Comparison of ENCODE assay signal across 8 cellular contexts in the genomic region with DNA sequence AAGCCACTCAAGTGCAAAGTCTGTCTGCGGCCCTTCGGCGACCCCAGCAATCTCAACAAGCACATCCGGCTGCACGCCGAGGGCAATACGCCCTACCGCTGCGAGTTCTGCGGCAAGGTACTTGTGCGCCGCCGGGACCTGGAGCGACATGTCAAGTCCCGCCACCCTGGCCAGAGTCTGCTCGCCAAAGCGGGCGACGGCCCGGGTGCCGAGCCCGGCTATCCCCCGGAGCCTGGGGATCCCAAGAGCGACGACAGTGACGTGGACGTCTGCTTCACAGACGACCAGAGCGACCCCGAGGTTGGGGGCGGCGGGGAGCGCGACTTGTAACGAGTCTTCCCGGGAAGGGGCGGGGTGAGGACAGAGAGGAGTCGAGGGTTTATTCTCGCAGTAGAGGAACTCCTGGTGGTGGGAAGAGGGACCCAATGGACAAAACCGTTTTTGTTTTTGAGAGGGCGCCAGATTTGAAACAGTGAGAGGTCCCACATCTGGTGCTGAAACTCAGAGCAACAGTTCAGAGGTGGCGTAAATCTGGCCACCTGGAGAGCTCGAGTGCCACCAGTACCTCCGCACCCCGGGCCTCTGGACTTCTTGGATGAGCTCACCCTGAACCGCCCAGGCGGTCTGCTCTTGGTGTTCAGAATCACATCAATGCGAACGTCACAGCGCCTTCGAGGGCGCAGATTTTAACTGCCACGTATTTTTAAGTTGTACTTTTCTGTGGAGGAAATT.
A peak's percentile ranks its signal among the peaks of the same experiment; 100 is the strongest.
DNase-seq lines count a peak whose midpoint lies in the region; ATAC-seq and TF ChIP-seq lines count a peak whose summit lies in the region.

No MANE protein-coding gene starts in this region.

- H3K9me3 ChIP-seq in NT2/D1 (ENCODE audit: insufficient read depth, low read length) = peaks cover 14% of the 10 kb centered on the region; the same call in 1 of the 2 replicates

- peak overlapping the region; percentile 56 for H3K9ac ChIP-seq in NT2/D1 (ENCODE audit: insufficient read length, low read depth)
- no peak overlapping the region for H3K9ac ChIP-seq in rectal smooth muscle tissue (ENCODE audit: low read length)

- H3K4me3 ChIP-seq in NT2/D1 (ENCODE audit: insufficient read length, low read depth) (peak overlapping the region; percentile 53), rectal smooth muscle tissue (ENCODE audit: low read length) (peak overlapping the region; percentile 54)

- peak; percentile 22 to 28 for DNase-seq in NCI-H187 (lab: John Stamatoyannopoulos, UW)
- no peak for DNase-seq in NCI-H187 treated with DMSO at 0.1 percent for 48 hours (lab: John Stamatoyannopoulos, UW)
- DNase-seq in NT2/D1 (ENCODE audit: low read depth, low spot score) = no peak
- DNase-seq in erythroblast (lab: John Stamatoyannopoulos, UW) = peak; percentile 22 to 24
- no peak for DNase-seq in GM19240 (ENCODE audit: insufficient read length, low spot score)
- no peak for DNase-seq in foreskin melanocyte

- H3K4me1 ChIP-seq in NT2/D1 (ENCODE audit: insufficient read depth, insufficient read length) = peaks cover 2% of the 10 kb centered on the region
- H3K4me1 ChIP-seq in rectal smooth muscle tissue (ENCODE audit: control insufficient read depth, insufficient read depth, low read length) = peaks cover 2% of the 10 kb centered on the region

- H3K36me3 ChIP-seq in NT2/D1 (ENCODE audit: insufficient read depth, insufficient read length, low read length) = no peaks in the 10 kb centered on the region
- no peaks in the 10 kb centered on the region for H3K36me3 ChIP-seq in rectal smooth muscle tissue (ENCODE audit: control insufficient read depth, insufficient read depth, low read length)

- TF ChIP-seq POLR2A in erythroblast (IDR thresholded peaks at IDR 0.05; ENCODE audit: low read length) = no peak

- H3K27me3 ChIP-seq in NT2/D1 (ENCODE audit: insufficient read depth, insufficient read length) (peaks cover 98% of the 10 kb centered on the region), rectal smooth muscle tissue (ENCODE audit: control insufficient read depth, insufficient read depth, low read length) (peaks cover 34% of the 10 kb centered on the region)

- peak; percentile 10 for ATAC-seq in HG02970 (IDR thresholded peaks at IDR 0.05; ENCODE audit: low FRiP score, unreplicated experiment)

- no peak overlapping the region for H3K27ac ChIP-seq in rectal smooth muscle tissue (ENCODE audit: low read depth, low read length)

Comparison
In these comparisons a context has a peak if more than half of its experiments do, and no peak if none do; other contexts are left out.
1. DNase-seq: peak in NCI-H187 (2 of 2) and erythroblast (2 of 2); none in NCI-H187 treated with DMSO at 0.1 percent for 48 hours (single experiment), NT2/D1 (single experiment), GM19240 (single experiment) and foreskin melanocyte (single experiment).